ENCODE assay signal across 8 cellular contexts in genomic region chr1:27341525-27342252, GRCh38. TPM values are rescaled to one million over a fixed set of nuclear protein-coding genes. Genes with fewer than 3 reads are reported as not detected.
A peak's percentile ranks its signal among the peaks of the same experiment; 100 is the strongest.
DNase-seq lines count a peak whose midpoint lies in the region; ATAC-seq and TF ChIP-seq lines count a peak whose summit lies in the region.

SYTL1 (plus strand) TSS chr1:27342022; CDS start chr1:27345335, 3,313 bp downstream.

- peaks cover 51% of the 10 kb centered on the region for H3K4me1 Mint-ChIP-seq in activated CD4-positive, alpha-beta T cell treated with anti-CD3 and anti-CD28 coated beads for 36 hours

- H3K4ac ChIP-seq in mesenchymal stem cell (ENCODE audit: low read depth in 1 of 2, low read length in 2 of 2): peak within 1 kb of the TSS in 1 of 2 experiments; percentile 34

- H3K14ac ChIP-seq in mesenchymal stem cell (ENCODE audit: low read length in 2 of 2): peak within 1 kb of the TSS in 1 of 2 experiments; percentile 69

- no peak within 1 kb of the TSS for H2BK120ac ChIP-seq in mesenchymal stem cell (ENCODE audit: low read depth, low read length)

- H3K9me3 Mint-ChIP-seq in activated CD4-positive, alpha-beta T cell treated with anti-CD3 and anti-CD28 coated beads for 36 hours (ENCODE audit: low read depth): no peaks in the 10 kb centered on the region

- TF ChIP-seq CTCF in thyroid gland (IDR thresholded peaks at IDR 0.05): no peak

- peak within 1 kb of the TSS; percentile 9 to 65 for H2BK12ac ChIP-seq in mesenchymal stem cell (ENCODE audit: low read length in 2 of 2)

- peak within 1 kb of the TSS; percentile 1 to 42 for H3K18ac ChIP-seq in mesenchymal stem cell (ENCODE audit: low read depth in 1 of 2, low read length in 2 of 2)

- POLR2A ChIA-PET in activated CD4-positive, alpha-beta T cell treated with anti-CD3 and anti-CD28 coated beads for 36 hours (lab: Charles Lee): interaction anchor here (0.8 kb wide), 1 partner anchor 500 kb away, joined by 6 read pairs; no protein-coding TSS in a partner anchor

- TF ChIP-seq POLR2A in thyroid gland (IDR thresholded peaks at IDR 0.05): peak in 1 of 2 donors; percentile 15

- no peaks in the 10 kb centered on the region for H3K9me3 ChIP-seq in mesenchymal stem cell (ENCODE audit: control insufficient read depth, low read length)
- no peaks in the 10 kb centered on the region for H3K9me3 ChIP-seq in thyroid gland

- no peaks in the 10 kb centered on the region for H3K27me3 Mint-ChIP-seq in activated CD4-positive, alpha-beta T cell treated with anti-CD3 and anti-CD28 coated beads for 36 hours

- H3K4me3 ChIP-seq in mesenchymal stem cell (ENCODE audit: insufficient read depth in 1 of 2, low read depth in 1 of 2, low read length in 2 of 2) (peak within 1 kb of the TSS in 1 of 2 experiments; percentile 41), thyroid gland (replicated peaks in 1 of 3) (peak within 1 kb of the TSS; percentile 8 to 35 (median 29))

- peaks cover 33% of the 10 kb centered on the region for H3K4me1 ChIP-seq in mesenchymal stem cell (ENCODE audit: control insufficient read depth, insufficient read depth, low read depth, low read length)
- peaks cover 13 to 25% of the 10 kb centered on the region in 2 donors for H3K4me1 ChIP-seq in thyroid gland

- H2AFZ ChIP-seq in mesenchymal stem cell (ENCODE audit: low read depth, low read length): no peak within 1 kb of the TSS

- peak within 1 kb of the TSS; percentile 67 for H3K4me2 ChIP-seq in mesenchymal stem cell (ENCODE audit: low read length, poor library complexity, severe bottlenecking)

- H3K79me1 ChIP-seq in mesenchymal stem cell (replicated peaks; ENCODE audit: low read length, poor library complexity, severe bottlenecking): no peaks in the 10 kb centered on the region

- peak within 1 kb of the TSS; percentile 88 for H4K91ac ChIP-seq in mesenchymal stem cell (ENCODE audit: low read length)

- peak within 1 kb of the TSS; percentile 38 for H3K9ac ChIP-seq in mesenchymal stem cell (ENCODE audit: low read length)

- peak within 1 kb of the TSS; percentile 46 for H2AK5ac ChIP-seq in mesenchymal stem cell (ENCODE audit: low read length, severe bottlenecking)

- H3K27ac ChIP-seq in mesenchymal stem cell (ENCODE audit: low read length, poor library complexity, severe bottlenecking): no peak within 1 kb of the TSS
- H3K27ac ChIP-seq in thyroid gland: peak within 1 kb of the TSS in 2 of 3 donors; percentile 17 to 41

- 29% methylated on average over 22 of the region's 22 CpGs for WGBS in mesenchymal stem cell
- WGBS in thyroid gland, 2 donors: 20 to 47% methylated on average over 7 to 14 of the region's 22 CpGs

- no peak within 1 kb of the TSS for H2BK15ac ChIP-seq in mesenchymal stem cell (ENCODE audit: low read depth, poor library complexity, severe bottlenecking)

- no peaks in the 10 kb centered on the region for H3K27me3 ChIP-seq in mesenchymal stem cell (ENCODE audit: control insufficient read depth in 1 of 2, insufficient read depth in 1 of 2, low read length in 2 of 2)
- H3K27me3 ChIP-seq in thyroid gland: no peaks in the 10 kb centered on the region

- peaks cover 8% of the 10 kb centered on the region for H3K36me3 Mint-ChIP-seq in activated CD4-positive, alpha-beta T cell treated with anti-CD3 and anti-CD28 coated beads for 36 hours (ENCODE audit: low read depth)

- H2BK5ac ChIP-seq in mesenchymal stem cell (ENCODE audit: low read depth, low read length, poor library complexity, severe bottlenecking): no peak within 1 kb of the TSS

- intact Hi-C loops in activated CD4-positive, alpha-beta T cell treated with anti-CD3 and anti-CD28 coated beads for 36 hours (cut with DNase I, micrococcal nuclease): loop anchor here (1.0 to 2.0 kb wide), 4 partner anchors 8 to 19 kb away; partner anchors contain the start of gene TMEM222 (in 2 of the 2)
- intact Hi-C loops in thyroid gland (cut with DNase I): no loop called here

- CTCF ChIA-PET in activated CD4-positive, alpha-beta T cell treated with anti-CD3 and anti-CD28 coated beads for 36 hours (lab: Charles Lee): interaction anchor here (0.6 to 7.6 kb wide), 10 partner anchors 8 to 239 kb away, joined by 3 to 43 read pairs (median 4); no protein-coding TSS in a partner anchor

- peak within 1 kb of the TSS in 1 of 2 experiments; percentile 48 for H3K23ac ChIP-seq in mesenchymal stem cell (ENCODE audit: low read length in 2 of 2)

- H3K36me3 ChIP-seq in mesenchymal stem cell (ENCODE audit: control insufficient read depth in 1 of 2, insufficient read depth in 2 of 2, low read depth in 1 of 2, low read length in 2 of 2): peaks cover 2 to 13% of the 10 kb centered on the region in 2 experiments
- H3K36me3 ChIP-seq in thyroid gland: no peaks in the 10 kb centered on the region

- DNase-seq in GDM1 (lab: John Stamatoyannopoulos, UW): peak; percentile 82
- peak; percentile 61 for DNase-seq in NCI-H510A treated with DMSO at 0.1 percent for 48 hours (lab: John Stamatoyannopoulos, UW)
- DNase-seq in activated CD4-positive, alpha-beta T cell treated with anti-CD3 and anti-CD28 coated beads for 36 hours: peak; percentile 83
- DNase-seq in dermis blood vessel endothelial cell: peak; percentile 56
- DNase-seq in mesenchymal stem cell: peak; percentile 69
- peak; percentile 73 to 78 for DNase-seq in thyroid gland

- ATAC-seq in HG02678 (IDR thresholded peaks at IDR 0.05; ENCODE audit: unreplicated experiment): peak; percentile 51
- peak; percentile 63 for ATAC-seq in activated CD4-positive, alpha-beta T cell treated with anti-CD3 and anti-CD28 coated beads for 36 hours
- ATAC-seq in HG03457 (IDR thresholded peaks at IDR 0.05; ENCODE audit: unreplicated experiment): no peak

- H4K8ac ChIP-seq in mesenchymal stem cell (ENCODE audit: low read length): peak within 1 kb of the TSS; percentile 66

- peak within 1 kb of the TSS; percentile 78 for H3K4me3 Mint-ChIP-seq in activated CD4-positive, alpha-beta T cell treated with anti-CD3 and anti-CD28 coated beads for 36 hours

- H3K27ac Mint-ChIP-seq in activated CD4-positive, alpha-beta T cell treated with anti-CD3 and anti-CD28 coated beads for 36 hours: peak within 1 kb of the TSS; percentile 86

RNA-seq across cellular contexts. Expression of gene SYTL1, which starts in this region (rescaled TPM):
- total RNA-seq in activated CD4-positive, alpha-beta T cell treated with anti-CD3 and anti-CD28 coated beads for 36 hours: 10 to 100 TPM; 21.4 to 26.1 TPM
- not detected in 2 replicates for total RNA-seq in dermis blood vessel endothelial cell
- polyA plus RNA-seq in mesenchymal stem cell (2013, experiment 1 of 2): 0.39 TPM
- 0.59 TPM for polyA plus RNA-seq in mesenchymal stem cell (2013, experiment 2 of 2)
- total RNA-seq in thyroid gland: 10 to 100 TPM; 12.4 to 23.9 (median 18.4) TPM

Comparison
In these comparisons a context has a peak if more than half of its experiments do, and no peak if none do; other contexts are left out.
1. RNA of gene SYTL1 (total RNA-seq): 21.4 to 26.1 TPM in activated CD4-positive, alpha-beta T cell treated with anti-CD3 and anti-CD28 coated beads for 36 hours and 12.4 to 23.9 TPM in thyroid gland; not detected in dermis blood vessel endothelial cell; every median in the first group is over 10 times any median in the second.
2. Peak in DNase-seq in dermis blood vessel endothelial cell; RNA of the gene not detected or under 1 TPM.
3. Peak in every context shown above with its lines, with median percentiles within 50 percentile points of each other: DNase-seq.